In the genomic region with DNA sequence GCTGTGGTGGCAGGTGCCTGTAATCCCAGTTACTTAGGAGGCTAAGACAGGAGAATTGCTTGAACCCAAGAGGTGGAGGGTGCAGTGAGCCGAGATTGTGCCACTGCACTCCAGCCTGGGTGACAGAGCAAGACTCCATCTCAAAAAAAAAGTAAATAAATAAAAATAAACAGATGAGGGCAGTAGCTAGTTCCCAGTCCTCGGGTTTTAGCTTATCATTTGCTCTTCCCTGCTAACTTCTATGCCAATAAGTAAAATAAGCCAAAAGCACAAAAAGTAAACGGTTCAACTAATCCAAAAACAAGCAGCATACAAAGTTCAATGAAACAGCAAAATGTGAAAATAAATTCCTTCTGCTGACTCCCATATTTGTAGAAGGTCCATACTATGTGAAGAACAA, we compare ENCODE assay signal across 22 cellular contexts.
"Had no signal": no experiment of that assay in that cellular context is flagged by ENCODE, and none has a peak within 500 bp of the region (broad histone marks: within the 10 kb centered on the region; RNA-seq: fewer than 3 reads in every experiment).

No MANE protein-coding gene starts in this region.

- ATAC-seq: activated CD4-positive, CD25-positive, alpha-beta regulatory T cell treated with anti-CD3 and anti-CD28 coated beads, Interleukin-2, amount 50 U/mL, for 24 hours; gastroesophageal sphincter; heart left ventricle; naive thymus-derived CD4-positive, alpha-beta T cell; psoas muscle had no signal

- H3K9me3 ChIP-seq: esophagus muscularis mucosa, gastroesophageal sphincter, heart left ventricle, ovary, psoas muscle, right atrium auricular region, thoracic aorta had no signal

- H3K27ac ChIP-seq: coronary artery, esophagus muscularis mucosa, gastroesophageal sphincter, heart left ventricle, ovary, psoas muscle, right atrium auricular region, skin epidermis, thoracic aorta, VCaP had no signal

- H3K4me3 ChIP-seq: coronary artery, esophagus muscularis mucosa, gastroesophageal sphincter, heart left ventricle, lung, ovary, psoas muscle, right atrium auricular region, skin epidermis, thoracic aorta had no signal

- H3K36me3 ChIP-seq: esophagus muscularis mucosa, gastroesophageal sphincter, heart left ventricle, ovary, right atrium auricular region, thoracic aorta had no signal

- H3K4me1 ChIP-seq: gastroesophageal sphincter, heart left ventricle, psoas muscle, right atrium auricular region had no signal

- H3K27me3 ChIP-seq: esophagus muscularis mucosa, gastroesophageal sphincter, ovary, right atrium auricular region had no signal

- DNase-seq: activated CD4-positive, alpha-beta memory T cell treated with anti-CD3 and anti-CD28 coated beads, Interleukin-2, amount 10 ng/mL, durations not matched to agents 7 days and 5 days; activated CD4-positive, alpha-beta T cell treated with anti-CD3 and anti-CD28 coated beads, Interleukin-2, amount 10 ng/mL, durations not matched to agents 24 days and 14 days; activated effector memory CD4-positive, alpha-beta T cell treated with anti-CD3 and anti-CD28 coated beads, Interleukin-2, amount 50 U/mL, for 16 hours; activated naive CD4-positive, alpha-beta T cell treated with anti-CD3 and anti-CD28 coated beads, Interleukin-2, amount 10 ng/mL, durations not matched to agents 7 days and 5 days; amygdala; cerebellar nuclear complex; heart left ventricle; kidney; naive thymus-derived CD4-positive, alpha-beta T cell; ovary; psoas muscle; stimulated activated CD4-positive, alpha-beta T cell treated with anti-CD3 and anti-CD28 coated beads, Interleukin-2, amount 100 ng/mL, for 48 hours; stimulated activated naive CD4-positive, alpha-beta T cell treated with Interleukin-2 at 50 U/mL for 16 hours had no signal
